In genomic region chr15:70492240-70493177, GRCh38 we compare ENCODE assay signal across 1 cellular context.
TF ChIP-seq lines count a peak whose summit lies in the region.

No MANE protein-coding gene starts in this region.

TF ChIP-seq in GM23338, 12 proteins besides CTCF, POLR2A, EP300 and RAD21 (continued from another document):
- TF ChIP-seq ZNF462 (CRISPR knock-in tag; IDR thresholded peaks at IDR 0.05) (no peak), REST (IDR thresholded peaks at IDR 0.05; ENCODE audit: unreplicated experiment) (no peak)
TF ChIP-seq in GM23338: peak in this region for 0.
